12 cellular contexts compared by ENCODE assay signal in the genomic region with DNA sequence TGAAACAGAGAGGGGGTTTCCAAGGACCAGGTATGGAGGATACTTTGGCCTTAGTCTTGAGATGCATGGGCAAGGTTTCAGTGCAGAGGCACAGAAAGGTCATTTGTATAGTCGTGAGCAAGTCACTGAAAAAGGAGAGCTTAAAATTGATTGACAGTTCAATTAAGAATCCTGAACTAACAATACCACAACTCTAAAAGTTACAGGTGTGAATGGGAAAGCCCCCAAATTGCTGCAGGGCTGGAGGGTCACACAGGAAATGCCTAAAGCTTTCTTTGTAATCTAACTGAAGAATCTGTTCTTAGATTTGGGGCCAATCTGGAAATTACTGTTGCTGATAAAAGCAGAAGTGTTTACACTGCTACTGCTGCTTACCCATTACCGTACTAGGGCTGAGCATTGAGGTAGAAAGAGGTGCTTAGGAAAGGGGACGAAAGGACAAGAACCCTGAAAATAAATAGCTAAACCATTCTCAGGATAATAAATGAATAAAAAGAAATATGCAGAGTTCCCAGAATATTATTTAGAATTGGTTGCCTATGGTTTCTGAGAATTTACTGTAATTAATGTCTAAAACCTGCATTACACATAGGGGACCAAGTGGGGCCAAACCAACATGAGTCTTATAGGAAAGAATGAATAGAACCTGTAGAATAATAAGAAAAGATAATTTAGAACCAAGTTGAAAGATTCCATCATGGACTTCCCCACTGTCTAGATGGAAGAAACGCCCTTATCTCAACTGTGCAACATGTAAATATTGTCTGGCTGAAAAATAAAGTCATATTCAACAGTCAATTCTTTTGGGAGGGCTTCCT.
DNase-seq lines count a peak whose midpoint lies in the region; ATAC-seq and TF ChIP-seq lines count a peak whose summit lies in the region.
"Had no signal": no experiment of that assay in that cellular context is flagged by ENCODE, and none has a peak within 500 bp of the region (broad histone marks: within the 10 kb centered on the region; RNA-seq: fewer than 3 reads in every experiment).

No MANE protein-coding gene starts in this region.

- no peaks in the 10 kb centered on the region for H3K27me3 ChIP-seq in upper lobe of right lung
- H3K27me3 ChIP-seq: uterus had no signal

- H3K36me3 ChIP-seq in upper lobe of right lung: no peaks in the 10 kb centered on the region
- H3K36me3 ChIP-seq: uterus had no signal

- ATAC-seq in GM18520 (IDR thresholded peaks at IDR 0.05; ENCODE audit: unreplicated experiment) (peak; percentile 94), GM21423 (IDR thresholded peaks at IDR 0.05; ENCODE audit: unreplicated experiment) (peak; percentile 83), HG03095 (IDR thresholded peaks at IDR 0.05; ENCODE audit: unreplicated experiment) (peak; percentile 88), upper lobe of right lung (no peak)
- peak; percentile 54 for ATAC-seq in activated naive CD8-positive, alpha-beta T cell treated with anti-CD3 and anti-CD28 coated beads, Interleukin-2, amount 50 U/mL, for 24 hours

- peaks cover 5% of the 10 kb centered on the region for H3K9me3 Mint-ChIP-seq in activated naive CD8-positive, alpha-beta T cell treated with anti-CD3 and anti-CD28 coated beads, Interleukin-2, amount 50 U/mL, for 24 hours

- H3K27me3 Mint-ChIP-seq in activated naive CD8-positive, alpha-beta T cell treated with anti-CD3 and anti-CD28 coated beads, Interleukin-2, amount 50 U/mL, for 24 hours: no peaks in the 10 kb centered on the region

- DNase-seq in activated naive CD8-positive, alpha-beta T cell treated with anti-CD3 and anti-CD28 coated beads, Interleukin-2, amount 50 U/mL, for 24 hours: no peak
- DNase-seq in upper lobe of right lung (no peak), HCEC 1CT (no peak), NOMO-1 (lab: John Stamatoyannopoulos, UW; ENCODE audit: unreplicated experiment in 2 of 2) (no peak)
- no peak for DNase-seq in stimulated activated CD4-positive, alpha-beta T cell treated with anti-CD3 and anti-CD28 coated beads, Interleukin-1b, Interleukin-23, amount 100 ng/mL, for 48 hours
- DNase-seq: activated CD4-positive, alpha-beta T cell treated with anti-CD3 and anti-CD28 coated beads for 1 hour; NCI-H1092 treated with DMSO at 0.1 percent for 48 hours; uterus had no signal

- no peaks in the 10 kb centered on the region for H3K9me3 ChIP-seq in upper lobe of right lung
- H3K9me3 ChIP-seq: uterus had no signal

- no peak for TF ChIP-seq CTCF in upper lobe of right lung (IDR thresholded peaks at IDR 0.05)

- intact Hi-C loops in upper lobe of right lung (cut with DNase I): no loop called here

- H3K27ac ChIP-seq in upper lobe of right lung: no peak overlapping the region
- H3K27ac ChIP-seq: uterus had no signal

- H3K4me1 Mint-ChIP-seq in activated naive CD8-positive, alpha-beta T cell treated with anti-CD3 and anti-CD28 coated beads, Interleukin-2, amount 50 U/mL, for 24 hours: peaks cover 24% of the 10 kb centered on the region
- H3K4me1 Mint-ChIP-seq: immature natural killer cell had no signal

- H3K27ac Mint-ChIP-seq in activated naive CD8-positive, alpha-beta T cell treated with anti-CD3 and anti-CD28 coated beads, Interleukin-2, amount 50 U/mL, for 24 hours: peak overlapping the region; percentile 60
- H3K27ac Mint-ChIP-seq: immature natural killer cell had no signal

- H3K4me3 ChIP-seq in upper lobe of right lung: no peak overlapping the region
- H3K4me3 ChIP-seq: uterus had no signal

- no peak overlapping the region for H3K4me3 Mint-ChIP-seq in activated naive CD8-positive, alpha-beta T cell treated with anti-CD3 and anti-CD28 coated beads, Interleukin-2, amount 50 U/mL, for 24 hours
- H3K4me3 Mint-ChIP-seq: immature natural killer cell had no signal

- no peaks in the 10 kb centered on the region for H3K4me1 ChIP-seq in upper lobe of right lung
- H3K4me1 ChIP-seq: uterus had no signal

- peaks cover 3% of the 10 kb centered on the region for H3K36me3 Mint-ChIP-seq in activated naive CD8-positive, alpha-beta T cell treated with anti-CD3 and anti-CD28 coated beads, Interleukin-2, amount 50 U/mL, for 24 hours (ENCODE audit: low read depth)
- H3K36me3 Mint-ChIP-seq: immature natural killer cell had no signal
